Comparison of ENCODE assay signal across 20 cellular contexts in the genomic region with DNA sequence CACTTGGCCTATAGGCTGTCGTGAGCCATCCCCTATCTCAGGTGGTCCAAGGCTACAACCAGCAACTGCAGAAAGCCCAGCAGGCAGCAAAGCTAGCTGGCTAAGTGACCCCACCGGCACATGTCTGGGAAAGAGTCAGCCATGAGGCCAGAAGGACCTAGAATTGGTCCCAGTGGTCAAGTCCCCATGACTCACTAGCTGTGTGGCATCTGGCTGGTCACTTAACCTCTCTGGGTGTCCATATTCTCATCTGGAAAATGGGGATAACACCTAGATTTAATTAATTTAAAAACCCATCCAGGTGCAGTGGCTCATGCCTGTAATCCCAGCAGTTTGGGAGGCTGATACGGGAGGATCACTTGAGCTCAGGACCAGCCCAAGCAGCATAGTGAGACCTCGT. TPM values are rescaled to one million over a fixed set of nuclear protein-coding genes. Genes with fewer than 3 reads are reported as not detected.
A peak's percentile ranks its signal among the peaks of the same experiment; 100 is the strongest.
DNase-seq lines count a peak whose midpoint lies in the region; ATAC-seq and TF ChIP-seq lines count a peak whose summit lies in the region.
"Had no signal": no experiment of that assay in that cellular context is flagged by ENCODE, and none has a peak within 500 bp of the region (broad histone marks: within the 10 kb centered on the region; RNA-seq: fewer than 3 reads in every experiment).

No MANE protein-coding gene starts in this region.

- no peak overlapping the region for H3K4me3 ChIP-seq in effector memory CD4-positive, alpha-beta T cell (ENCODE audit: insufficient read depth, low read depth, low read length, poor library complexity, severe bottlenecking)
- no peak overlapping the region for H3K4me3 ChIP-seq in neuronal stem cell (ENCODE audit: low read length in 2 of 2)
- H3K4me3 ChIP-seq: MG63 had no signal

- no peak overlapping the region for H3K4me2 ChIP-seq in neuronal stem cell (ENCODE audit: insufficient read depth, low read length, poor library complexity, severe bottlenecking)

- no peak overlapping the region for H2AK5ac ChIP-seq in neuronal stem cell (ENCODE audit: low read depth, low read length)

- peak overlapping the region; percentile 58 for H3K27ac Mint-ChIP-seq in activated CD4-positive, alpha-beta T cell treated with anti-CD3 and anti-CD28 coated beads, Interleukin-2, amount 10 ng/mL, durations not matched to agents 24 days and 14 days
- peak overlapping the region; percentile 71 for H3K27ac Mint-ChIP-seq in CD4-positive, alpha-beta T cell

- H3K4me1 Mint-ChIP-seq in activated CD4-positive, alpha-beta T cell treated with anti-CD3 and anti-CD28 coated beads, Interleukin-2, amount 10 ng/mL, durations not matched to agents 24 days and 14 days, result peaks cover 30% of the 10 kb centered on the region
- peaks cover 50% of the 10 kb centered on the region for H3K4me1 Mint-ChIP-seq in CD4-positive, alpha-beta T cell (ENCODE audit: low read depth)

- H3K4me1 ChIP-seq in effector memory CD4-positive, alpha-beta T cell (ENCODE audit: control insufficient read depth, insufficient read depth, low read length, poor library complexity, severe bottlenecking), result peaks cover 29% of the 10 kb centered on the region
- H3K4me1 ChIP-seq in neuronal stem cell (ENCODE audit: control insufficient read depth in 2 of 2, insufficient read depth in 1 of 2, low read depth in 1 of 2, low read length in 2 of 2), result peaks cover 0 to 13% of the 10 kb centered on the region in 2 donors

- H3K9ac ChIP-seq in neuronal stem cell (ENCODE audit: low read depth, low read length, poor library complexity), result peak overlapping the region; percentile 24

- H3K23ac ChIP-seq in neuronal stem cell (ENCODE audit: low read depth, low read length, poor library complexity), result no peak overlapping the region

- no peaks in the 10 kb centered on the region for H3K27me3 ChIP-seq in CD4-positive, alpha-beta T cell (ENCODE audit: control insufficient read depth, insufficient read depth, low read length)
- no peaks in the 10 kb centered on the region for H3K27me3 ChIP-seq in effector memory CD4-positive, alpha-beta T cell (replicated peaks; ENCODE audit: control insufficient read depth, insufficient read depth, low read length, poor library complexity, severe bottlenecking)
- H3K27me3 ChIP-seq in neuronal stem cell (ENCODE audit: control insufficient read depth in 3 of 3, insufficient read depth in 3 of 3, low read depth in 1 of 3, low read length in 3 of 3), result peaks cover 0 to 21% (median 0%) of the 10 kb centered on the region in 3 experiments
- H3K27me3 ChIP-seq: MG63 had no signal

- WGBS in neuronal stem cell (ENCODE audit: extremely low coverage in 2 of 2, insufficient read length in 2 of 2, insufficient replicate concordance in 1 of 2), 2 donors, result no CpG with 5 or more reads among the region's 4 CpGs

- no peaks in the 10 kb centered on the region for H3K79me1 ChIP-seq in neuronal stem cell (ENCODE audit: low read depth, low read length)

- POLR2A ChIA-PET in CD4-positive, alpha-beta T cell (lab: Charles Lee), result interaction anchor here (1.1 to 2.4 kb wide), 3 partner anchors 15 to 37 kb away, joined by 3 to 16 read pairs (median 4); partner anchors contain the start of gene SYNE3

- no peak overlapping the region for H3K27ac ChIP-seq in CD4-positive, alpha-beta T cell (ENCODE audit: low read depth, low read length)
- H3K27ac ChIP-seq in effector memory CD4-positive, alpha-beta T cell (ENCODE audit: insufficient read depth, low read length, poor library complexity, severe bottlenecking), result peak overlapping the region; percentile 73
- no peak overlapping the region for H3K27ac ChIP-seq in neuronal stem cell (replicated peaks; ENCODE audit: low read length)

- no peak overlapping the region for H3K14ac ChIP-seq in neuronal stem cell (ENCODE audit: low read length)

- no peak overlapping the region for H2BK5ac ChIP-seq in neuronal stem cell (ENCODE audit: low read length)

- H2BK12ac ChIP-seq in neuronal stem cell (ENCODE audit: low read length), result no peak overlapping the region

- H3K4ac ChIP-seq in neuronal stem cell (ENCODE audit: low read length), result no peak overlapping the region

- no peak overlapping the region for H2BK120ac ChIP-seq in neuronal stem cell (ENCODE audit: low read depth, low read length)

- H4K8ac ChIP-seq in neuronal stem cell (ENCODE audit: low read depth, low read length), result no peak overlapping the region

- H3K4me3 Mint-ChIP-seq in activated CD4-positive, alpha-beta T cell treated with anti-CD3 and anti-CD28 coated beads, Interleukin-2, amount 10 ng/mL, durations not matched to agents 24 days and 14 days, result no peak overlapping the region
- H3K4me3 Mint-ChIP-seq in CD4-positive, alpha-beta T cell, result no peak overlapping the region

- no peak overlapping the region for H2BK15ac ChIP-seq in neuronal stem cell (ENCODE audit: low read length)

- DNase-seq in activated CD4-positive, alpha-beta T cell treated with anti-CD3 and anti-CD28 coated beads, Interleukin-2, amount 10 ng/mL, durations not matched to agents 24 days and 14 days, result no peak
- no peak for DNase-seq in activated CD4-positive, alpha-beta T cell treated with anti-CD3 and anti-CD28 coated beads, Interleukin-2, amount 50 U/mL, for 4 hours
- DNase-seq in CD4-positive, alpha-beta T cell, result no peak
- DNase-seq in effector memory CD4-positive, alpha-beta T cell, result no peak
- DNase-seq in neuronal stem cell (ENCODE audit: low spot score) (no peak), NCI-H2029 (lab: John Stamatoyannopoulos, UW) (no peak), NCI-H1092 treated with DMSO at 0.1 percent for 48 hours (lab: John Stamatoyannopoulos, UW) (no peak), NCI-H774 (lab: John Stamatoyannopoulos, UW) (no peak)
- DNase-seq: 8988T, C1 segment of cervical spinal cord, Caco-2, EL, Karpas-422, MG63, NCI-H1092, NCI-H1694, NCI-H2107, NCI-H345, NCI-H526 treated with DMSO at 0.1 percent for 48 hours, SHP77 had no signal

- H3K36me3 Mint-ChIP-seq in activated CD4-positive, alpha-beta T cell treated with anti-CD3 and anti-CD28 coated beads, Interleukin-2, amount 10 ng/mL, durations not matched to agents 24 days and 14 days (ENCODE audit: low read depth), result peaks cover 37% of the 10 kb centered on the region
- H3K36me3 Mint-ChIP-seq in CD4-positive, alpha-beta T cell (ENCODE audit: low read depth), result peaks cover 45% of the 10 kb centered on the region

- no peaks in the 10 kb centered on the region for H3K27me3 Mint-ChIP-seq in activated CD4-positive, alpha-beta T cell treated with anti-CD3 and anti-CD28 coated beads, Interleukin-2, amount 10 ng/mL, durations not matched to agents 24 days and 14 days
- H3K27me3 Mint-ChIP-seq in CD4-positive, alpha-beta T cell, result no peaks in the 10 kb centered on the region

- no peaks in the 10 kb centered on the region for H3K9me3 Mint-ChIP-seq in activated CD4-positive, alpha-beta T cell treated with anti-CD3 and anti-CD28 coated beads, Interleukin-2, amount 10 ng/mL, durations not matched to agents 24 days and 14 days
- H3K9me3 Mint-ChIP-seq in CD4-positive, alpha-beta T cell, result no peaks in the 10 kb centered on the region

- no peak for ATAC-seq in CD4-positive, alpha-beta T cell (ENCODE audit: poor library complexity)

- TF ChIP-seq CTCF in CD4-positive, alpha-beta T cell (IDR thresholded peaks at IDR 0.05), result no peak

- H4K91ac ChIP-seq in neuronal stem cell (ENCODE audit: low read depth, low read length, poor library complexity), result no peak overlapping the region

- CTCF ChIA-PET in CD4-positive, alpha-beta T cell (lab: Charles Lee), result interaction anchor here (1.1 to 2.6 kb wide), 3 partner anchors 18 to 48 kb away, joined by 3 to 11 read pairs (median 3); no protein-coding TSS in a partner anchor

- intact Hi-C loops in activated CD4-positive, alpha-beta T cell treated with anti-CD3 and anti-CD28 coated beads, Interleukin-2, amount 10 ng/mL, durations not matched to agents 24 days and 14 days (cut with micrococcal nuclease), result no loop called here
- intact Hi-C loops in CD4-positive, alpha-beta T cell (cut with DNase I, micrococcal nuclease), result no loop called here

- H3K9me3 ChIP-seq in CD4-positive, alpha-beta T cell (ENCODE audit: control insufficient read depth, low read length), result no peaks in the 10 kb centered on the region
- H3K9me3 ChIP-seq in effector memory CD4-positive, alpha-beta T cell (ENCODE audit: control insufficient read depth, low read length), result no peaks in the 10 kb centered on the region
- no peaks in the 10 kb centered on the region for H3K9me3 ChIP-seq in neuronal stem cell (replicated peaks in 1 of 2; ENCODE audit: control insufficient read depth in 2 of 2, insufficient read depth in 1 of 2, low read depth in 1 of 2, low read length in 2 of 2)
- H3K9me3 ChIP-seq: Caco-2, MG63 had no signal

- peaks cover 24% of the 10 kb centered on the region for H3K36me3 ChIP-seq in effector memory CD4-positive, alpha-beta T cell (ENCODE audit: control insufficient read depth, insufficient read depth, low read length)
- H3K36me3 ChIP-seq in neuronal stem cell (replicated peaks in 1 of 2; ENCODE audit: control insufficient read depth in 2 of 2, insufficient read depth in 2 of 2, low read length in 2 of 2), result no peaks in the 10 kb centered on the region
- H3K36me3 ChIP-seq: MG63 had no signal

- no peak overlapping the region for H3K18ac ChIP-seq in neuronal stem cell (ENCODE audit: low read length)

- no peak overlapping the region for H2AFZ ChIP-seq in neuronal stem cell (ENCODE audit: low read length)

RNA-seq across cellular contexts. Expression of gene SYNE3, which starts 37.6 kb away (rescaled TPM):
- 45.2 and 46.3 TPM in 2 replicates for total RNA-seq in activated CD4-positive, alpha-beta T cell treated with anti-CD3 and anti-CD28 coated beads, Interleukin-2, amount 10 ng/mL, durations not matched to agents 24 days and 14 days
- total RNA-seq in CD4-positive, alpha-beta T cell, result 10 to 100 TPM; 29.4 to 31.4 TPM
- 0.06 TPM for polyA plus RNA-seq in neuronal stem cell (2013, experiment 1 of 2)
- 0.07 TPM for polyA plus RNA-seq in neuronal stem cell (2013, experiment 2 of 2)

RNA-seq across cellular contexts. Expression of gene GLRX5, which starts 56.0 kb away (rescaled TPM):
- total RNA-seq in activated CD4-positive, alpha-beta T cell treated with anti-CD3 and anti-CD28 coated beads, Interleukin-2, amount 10 ng/mL, durations not matched to agents 24 days and 14 days, result 43.7 and 45.6 TPM in 2 replicates
- total RNA-seq in CD4-positive, alpha-beta T cell, result 10 to 100 TPM; 11.3 to 11.9 TPM
- polyA plus RNA-seq in neuronal stem cell (2013, experiment 1 of 2), result 77.4 TPM
- polyA plus RNA-seq in neuronal stem cell (2013, experiment 2 of 2), result 74.7 TPM
